10 cellular contexts compared by ENCODE assay signal in genomic region chr4:13907255-13907751, GRCh38.
DNase-seq lines count a peak whose midpoint lies in the region; ATAC-seq and TF ChIP-seq lines count a peak whose summit lies in the region.
"Had no signal": no experiment of that assay in that cellular context is flagged by ENCODE, and none has a peak within 500 bp of the region (broad histone marks: within the 10 kb centered on the region; RNA-seq: fewer than 3 reads in every experiment).

No MANE protein-coding gene starts in this region.

- H3K4me3 ChIP-seq in HUES64 (ENCODE audit: low read length) (no peak overlapping the region), mammary epithelial cell (replicated peaks in 1 of 3; ENCODE audit: insufficient read depth in 1 of 3, low read depth in 2 of 3, low read length in 3 of 3) (no peak overlapping the region), mesodermal cell (ENCODE audit: extremely low read depth, insufficient read depth, low read length, poor library complexity, severe bottlenecking) (no peak overlapping the region)

- CTCF ChIA-PET in mammary epithelial cell (lab: Charles Lee; ENCODE audit: low non-redundant PET) = interaction anchor here (0.5 to 0.7 kb wide), 4 partner anchors 122 to 455 kb away, joined by 3 to 4 read pairs (median 3); no protein-coding TSS in a partner anchor

- TF ChIP-seq CTCF in mammary epithelial cell (conservative IDR thresholded peaks at IDR 0.05 in 1 of 2, IDR thresholded peaks at IDR 0.05 in 1 of 2; ENCODE audit: extremely low read depth in 1 of 2, insufficient read depth in 1 of 2, low read depth in 1 of 2, low read length in 2 of 2) (peak; percentile 18 to 38), GM13976 (IDR thresholded peaks at IDR 0.05; ENCODE audit: borderline replicate concordance, control extremely low read depth, extremely low read depth, insufficient read depth, missing control alignments) (no peak)

- peak overlapping the region; percentile 50 for H2AFZ ChIP-seq in mammary epithelial cell (ENCODE audit: low read depth, low read length)

- intact Hi-C loops in mammary epithelial cell (cut with micrococcal nuclease) = loop anchor here (1.0 to 10.0 kb wide), 8 partner anchors 13 to 817 kb away; no protein-coding TSS in a partner anchor

- BruUV-seq in mammary epithelial cell (replicated peaks; lab: Mats Ljungman, UMichigan) = no TSS peak

- in situ Hi-C loops in mammary epithelial cell (cut with MboI; ENCODE audit: low sequenced_read_pairs in 2 of 2) = no loop called here
- in situ Hi-C loops in GM13976 (cut with MboI; ENCODE audit: low sequenced_read_pairs, unreplicated experiment) = no loop called here

- H3K9ac ChIP-seq in HUES64 (ENCODE audit: low read depth, low read length) = no peak overlapping the region
- H3K9ac ChIP-seq in mammary epithelial cell (ENCODE audit: insufficient read depth, low read length) = peak overlapping the region; percentile 30

- dilution Hi-C loops in mammary epithelial cell (cut with HindIII; ENCODE audit: low sequenced_read_pairs) = no loop called here

- H3K27ac ChIP-seq in HUES64 (ENCODE audit: low read depth, low read length) (0 out of 2 replicates have a peak overlapping the region, but pooled peaks have one; percentile 4), mammary epithelial cell (ENCODE audit: insufficient read depth, low read depth, low read length) (peak overlapping the region; percentile 86), mesodermal cell (ENCODE audit: low read depth, low read length, severe bottlenecking) (peak overlapping the region; percentile 65)

- no peaks in the 10 kb centered on the region for H3K9me3 ChIP-seq in HUES64 (ENCODE audit: insufficient read depth, low read depth, low read length)
- H3K9me3 ChIP-seq in mammary epithelial cell (replicated peaks; ENCODE audit: insufficient read depth, low read length) = no peaks in the 10 kb centered on the region
- H3K9me3 ChIP-seq in mesodermal cell (ENCODE audit: control insufficient read depth, low read length) = no peaks in the 10 kb centered on the region

- ATAC-seq in HG03196 (IDR thresholded peaks at IDR 0.05; ENCODE audit: unreplicated experiment) = no peak

- peak overlapping the region; percentile 48 for H3K4me2 ChIP-seq in mammary epithelial cell (ENCODE audit: insufficient read depth, low read depth, low read length)

- H4K20me1 ChIP-seq in mammary epithelial cell (ENCODE audit: insufficient read depth, low read length) = no peaks in the 10 kb centered on the region

- H3K27me3 ChIP-seq in HUES64 (ENCODE audit: insufficient read depth, low read length) = no peaks in the 10 kb centered on the region
- H3K27me3 ChIP-seq in mammary epithelial cell (ENCODE audit: insufficient read depth, low read length) = no peaks in the 10 kb centered on the region

- H3K36me3 ChIP-seq in HUES64 (ENCODE audit: insufficient read depth, low read length) (no peaks in the 10 kb centered on the region), mammary epithelial cell (ENCODE audit: insufficient read depth, low read length) (no peaks in the 10 kb centered on the region), mesodermal cell (ENCODE audit: control insufficient read depth, insufficient read depth, low read length) (no peaks in the 10 kb centered on the region)

- WGBS in HUES64 = 100% methylated on average over 1 of the region's 1 CpG
- 0% methylated on average over 1 of the region's 1 CpG for WGBS in mammary epithelial cell (ENCODE audit: low coverage, missing lambda C conversion rate)
- no CpG with 5 or more reads among the region's 1 CpG for WGBS in mesodermal cell (ENCODE audit: insufficient coverage in 2 of 2), 2 experiments

- H3K4me1 ChIP-seq in HUES64 (ENCODE audit: insufficient read depth, low read length) = peaks cover 20% of the 10 kb centered on the region
- H3K4me1 ChIP-seq in mammary epithelial cell (ENCODE audit: insufficient read depth, low read length) = peaks cover 30% of the 10 kb centered on the region
- H3K4me1 ChIP-seq in mesodermal cell (ENCODE audit: control insufficient read depth, insufficient read depth, low read length, poor library complexity, severe bottlenecking) = peaks cover 10% of the 10 kb centered on the region

- DNase-seq in AG20443 (ENCODE audit: low spot score) (peak; percentile 86), mammary epithelial cell (peak; percentile 97), GDM1 (lab: John Stamatoyannopoulos, UW) (no peak), GM13976 (ENCODE audit: low spot score) (no peak)
- no peak for DNase-seq in stimulated activated CD4-positive, alpha-beta T cell treated with anti-CD3 and anti-CD28 coated beads, Interleukin-1b, Interleukin-23, amount 100 ng/mL, for 48 hours
- DNase-seq: activated T-cell treated with anti-CD3 and anti-CD28 coated beads, Interleukin-2, amount 50 U/mL, for 1 hour; NCI-H526 had no signal

- no peaks in the 10 kb centered on the region for H3K79me2 ChIP-seq in mammary epithelial cell (ENCODE audit: insufficient read depth, low read length)

Comparison
In these comparisons a context has a peak if more than half of its experiments do, and no peak if none do; other contexts are left out.
1. DNase-seq: peak in AG20443 (single experiment) and mammary epithelial cell (single experiment); none in GDM1 (single experiment), GM13976 (single experiment) and stimulated activated CD4-positive, alpha-beta T cell treated with anti-CD3 and anti-CD28 coated beads, Interleukin-1b, Interleukin-23, amount 100 ng/mL, for 48 hours (single experiment).
2. H3K27ac ChIP-seq: peak in every context shown above with its lines; median percentile 86 in mammary epithelial cell; 65 in mesodermal cell; 4 in HUES64.